ENCODE assay signal across 20 cellular contexts in the genomic region with DNA sequence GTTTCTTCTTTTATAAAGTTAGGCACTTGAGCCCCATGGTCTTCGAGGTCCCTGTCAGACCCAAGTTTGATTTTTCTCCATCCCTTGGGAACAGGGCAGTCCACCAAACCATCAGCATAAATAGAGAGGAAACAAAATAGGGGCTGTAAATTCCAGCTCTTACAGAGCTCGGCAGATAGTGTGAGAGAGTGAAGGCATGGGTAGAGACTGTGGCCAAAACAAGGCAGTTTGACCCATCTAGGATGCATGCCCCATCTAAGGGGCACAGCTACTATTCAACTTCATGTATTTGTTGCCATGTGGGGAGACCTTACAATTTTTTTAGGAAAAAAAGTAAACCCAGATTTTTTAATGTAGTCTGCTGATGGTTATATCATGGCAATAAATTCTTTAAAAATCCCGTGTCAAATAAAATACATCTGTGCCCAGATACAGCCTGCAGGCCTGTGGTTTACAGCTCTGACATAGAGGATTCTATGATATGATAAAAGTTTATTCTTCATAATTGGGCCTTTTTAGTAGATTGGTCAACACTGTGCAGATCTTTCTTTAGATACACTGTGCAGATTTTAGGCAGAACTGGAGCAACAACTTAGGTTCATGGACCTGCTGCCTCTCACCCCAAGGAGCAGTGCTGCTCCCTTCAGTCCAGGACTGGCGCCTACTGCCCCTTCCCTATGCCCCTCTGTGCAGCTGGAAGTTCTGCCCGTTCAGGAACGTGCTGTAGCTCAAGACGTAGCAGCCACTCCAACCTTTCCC. TPM values are rescaled to one million over a fixed set of nuclear protein-coding genes. Genes with fewer than 3 reads are reported as not detected.
A peak's percentile ranks its signal among the peaks of the same experiment; 100 is the strongest.
DNase-seq lines count a peak whose midpoint lies in the region; TF ChIP-seq lines count a peak whose summit lies in the region.
"Had no signal": no experiment of that assay in that cellular context is flagged by ENCODE, and none has a peak within 500 bp of the region (broad histone marks: within the 10 kb centered on the region; RNA-seq: fewer than 3 reads in every experiment).

No MANE protein-coding gene starts in this region.

- intact Hi-C loops in vagina (cut with DNase I): no loop called here

- WGBS in SK-N-SH (ENCODE audit: low lambda C conversion rate): 79% methylated on average over 7 of the region's 7 CpGs

- peak; percentile 3 for TF ChIP-seq CTCF in AG04449 (IDR thresholded peaks at IDR 0.05; ENCODE audit: insufficient read depth, low read length, missing control alignments)
- no peak for TF ChIP-seq CTCF in SK-N-SH (IDR thresholded peaks at IDR 0.05)
- TF ChIP-seq CTCF in vagina (IDR thresholded peaks at IDR 0.05): no peak

- DNase-seq in AG04449 (ENCODE audit: low read depth, low spot score): no peak
- DNase-seq in SK-N-SH: no peak
- peak; percentile 51 for DNase-seq in foreskin melanocyte
- DNase-seq in NCI-H1436 (lab: John Stamatoyannopoulos, UW): no peak
- DNase-seq in vagina (ENCODE audit: extremely low spot score in 2 of 2): no peak
- DNase-seq in NCI-H1417 (lab: John Stamatoyannopoulos, UW): no peak
- no peak for DNase-seq in activated gamma-delta T cell treated with Interleukin-2 at 50 U/mL for 16 hours
- DNase-seq: activated CD4-positive, alpha-beta T cell treated with anti-CD3 and anti-CD28 coated beads, Interleukin-2, amount 50 U/mL, for 4 hours; activated naive CD8-positive, alpha-beta T cell treated with anti-CD3 and anti-CD28 coated beads for 36 hours; activated T-cell treated with anti-CD3 and anti-CD28 coated beads, Interleukin-2, amount 50 U/mL, for 4 hours; Caco-2; effector CD4-positive, alpha-beta T cell; left cardiac atrium; MG63; NCI-H187 treated with DMSO at 0.1 percent for 48 hours; NCI-H446; ovary; trophoblast cell had no signal

- H3K9ac ChIP-seq in SK-N-SH (no peak overlapping the region), rectal smooth muscle tissue (ENCODE audit: low read length) (no peak overlapping the region)

- no peaks in the 10 kb centered on the region; the same call in 1 of the 2 replicates for H3K9me3 ChIP-seq in SK-N-SH
- H3K9me3 ChIP-seq in vagina: no peaks in the 10 kb centered on the region
- H3K9me3 ChIP-seq: Caco-2 had no signal

- no peaks in the 10 kb centered on the region; the same call in 1 of the 2 replicates for H4K20me1 ChIP-seq in SK-N-SH (ENCODE audit: insufficient read depth)

- H3K27me3 ChIP-seq in SK-N-SH (ENCODE audit: insufficient read depth) (no peaks in the 10 kb centered on the region), rectal smooth muscle tissue (ENCODE audit: control insufficient read depth, insufficient read depth, low read length) (no peaks in the 10 kb centered on the region), vagina (no peaks in the 10 kb centered on the region)
- H3K27me3 ChIP-seq: MG63, ovary had no signal

- TF ChIP-seq EP300 in SK-N-SH (IDR thresholded peaks at IDR 0.05; ENCODE audit: borderline replicate concordance in 1 of 2, low read depth in 1 of 2, low read length in 1 of 2): peak in 1 of 2 experiments; percentile 68; a peak in 1 of 4 replicates

- H3K4me1 ChIP-seq in SK-N-SH (ENCODE audit: control insufficient read depth in 1 of 2, insufficient read depth in 2 of 2, low read depth in 1 of 2, low read length in 1 of 2) (peaks cover 0 to 13% of the 10 kb centered on the region in 2 experiments; a peak in 2 of 4 replicates), rectal smooth muscle tissue (ENCODE audit: control insufficient read depth, insufficient read depth, low read length) (peaks cover 17% of the 10 kb centered on the region), vagina (peaks cover 15% of the 10 kb centered on the region)
- H3K4me1 ChIP-seq: Caco-2 had no signal

- peaks cover 28% of the 10 kb centered on the region for H3F3A ChIP-seq in SK-N-SH (replicated peaks; ENCODE audit: insufficient read depth)

- H2AFZ ChIP-seq in SK-N-SH (ENCODE audit: low read depth): no peak overlapping the region

- POLR2A ChIA-PET in AG04449 (lab: Yijun Ruan, JAX) (interaction anchor here (0.6 to 4.3 kb wide), 4 partner anchors 11 to 296 kb away, joined by 3 to 24 read pairs (median 5); partner anchors contain the start of gene BTAF1), SK-N-SH (lab: Yijun Ruan, JAX) (no interaction called here)

- no peak for TF ChIP-seq POLR2A in vagina (IDR thresholded peaks at IDR 0.05)

- H3K4me2 ChIP-seq in SK-N-SH: no peak overlapping the region

- peak; percentile 50 for TF ChIP-seq RAD21 in SK-N-SH (IDR thresholded peaks at IDR 0.05; ENCODE audit: low read length)

- H3K36me3 ChIP-seq in SK-N-SH (replicated peaks in 1 of 2; ENCODE audit: control insufficient read depth in 1 of 2, insufficient read depth in 2 of 2, low read length in 1 of 2) (peaks cover 33 to 34% of the 10 kb centered on the region in 2 experiments), rectal smooth muscle tissue (ENCODE audit: control insufficient read depth, insufficient read depth, low read length) (peaks cover 2% of the 10 kb centered on the region), vagina (peaks cover 0 to 13% of the 10 kb centered on the region in 2 donors)
- H3K36me3 ChIP-seq: ovary had no signal

- no peaks in the 10 kb centered on the region for H3K9me2 ChIP-seq in SK-N-SH

- peaks cover 35% of the 10 kb centered on the region; the same call in 1 of the 2 replicates for H3K79me2 ChIP-seq in SK-N-SH (ENCODE audit: insufficient read depth)

- H3K27ac ChIP-seq in SK-N-SH (ENCODE audit: low read depth in 2 of 2, low read length in 1 of 2): peak overlapping the region; percentile 1 to 39; a peak in 2 of 4 replicates
- no peak overlapping the region for H3K27ac ChIP-seq in rectal smooth muscle tissue (ENCODE audit: low read depth, low read length)
- no peak overlapping the region for H3K27ac ChIP-seq in vagina
- H3K27ac ChIP-seq: ovary had no signal

- H3K4me3 ChIP-seq in AG04449 (ENCODE audit: low read depth, low read length) (peak overlapping the region; percentile 79), SK-N-SH (ENCODE audit: low read depth in 2 of 2, low read length in 1 of 2) (no peak overlapping the region), rectal smooth muscle tissue (ENCODE audit: low read length) (peak overlapping the region; percentile 6), vagina (no peak overlapping the region)
- H3K4me3 ChIP-seq: MG63, ovary had no signal

- CTCF ChIA-PET in AG04449 (lab: Yijun Ruan, JAX) (interaction anchor here (0.7 to 5.3 kb wide), 11 partner anchors 8 to 329 kb away, joined by 3 to 33 read pairs (median 6); no protein-coding TSS in a partner anchor), SK-N-SH (lab: Yijun Ruan, JAX) (interaction anchor here (1.1 to 2.1 kb wide), 8 partner anchors 8 to 329 kb away, joined by 3 to 5 read pairs (median 4); no protein-coding TSS in a partner anchor)

TF ChIP-seq in SK-N-SH, 30 proteins besides CTCF, POLR2A, EP300 and RAD21:
- TF ChIP-seq NRF1 (IDR thresholded peaks at IDR 0.05; ENCODE audit: low read depth, low read length) (no peak), SMC3 (IDR thresholded peaks at IDR 0.05; ENCODE audit: low read depth, low read length) (0 out of 2 replicates have a peak, but pooled peaks have one; percentile 14), GATA2 (CRISPR knock-in tag; IDR thresholded peaks at IDR 0.05) (peak; percentile 58), RXRA (IDR thresholded peaks at IDR 0.05; ENCODE audit: borderline replicate concordance, low read depth) (no peak), TCF12 (IDR thresholded peaks at IDR 0.05) (peak; percentile 55)

RNA-seq across cellular contexts. Expression of gene PPP1R3C, which starts 5.3 kb away (rescaled TPM):
- polyA plus RNA-seq in SK-N-SH (2012; rRNA removed): 9.0 and 11.5 TPM in 2 replicates
- 11.8 and 13.2 TPM in 2 replicates for polyA plus RNA-seq in SK-N-SH (2012; cell fraction: cytosol; rRNA removed)
- 6.0 and 10.4 TPM in 2 replicates for polyA plus RNA-seq in SK-N-SH (2012; cell fraction: nucleus; rRNA removed)
- 26.3 TPM for total RNA-seq in vagina
- total RNA-seq: Caco-2, RPMI7951 had no signal

Comparison
In these comparisons a context has a peak if more than half of its experiments do, and no peak if none do; other contexts are left out.
1. H3K4me3 ChIP-seq: peak in AG04449 (single experiment) and rectal smooth muscle tissue (single experiment); none in SK-N-SH (0 of 2) and vagina (0 of 2).
2. H3K27ac ChIP-seq: peak in SK-N-SH (2 of 2); none in rectal smooth muscle tissue (single experiment) and vagina (single experiment).